In the genomic region with DNA sequence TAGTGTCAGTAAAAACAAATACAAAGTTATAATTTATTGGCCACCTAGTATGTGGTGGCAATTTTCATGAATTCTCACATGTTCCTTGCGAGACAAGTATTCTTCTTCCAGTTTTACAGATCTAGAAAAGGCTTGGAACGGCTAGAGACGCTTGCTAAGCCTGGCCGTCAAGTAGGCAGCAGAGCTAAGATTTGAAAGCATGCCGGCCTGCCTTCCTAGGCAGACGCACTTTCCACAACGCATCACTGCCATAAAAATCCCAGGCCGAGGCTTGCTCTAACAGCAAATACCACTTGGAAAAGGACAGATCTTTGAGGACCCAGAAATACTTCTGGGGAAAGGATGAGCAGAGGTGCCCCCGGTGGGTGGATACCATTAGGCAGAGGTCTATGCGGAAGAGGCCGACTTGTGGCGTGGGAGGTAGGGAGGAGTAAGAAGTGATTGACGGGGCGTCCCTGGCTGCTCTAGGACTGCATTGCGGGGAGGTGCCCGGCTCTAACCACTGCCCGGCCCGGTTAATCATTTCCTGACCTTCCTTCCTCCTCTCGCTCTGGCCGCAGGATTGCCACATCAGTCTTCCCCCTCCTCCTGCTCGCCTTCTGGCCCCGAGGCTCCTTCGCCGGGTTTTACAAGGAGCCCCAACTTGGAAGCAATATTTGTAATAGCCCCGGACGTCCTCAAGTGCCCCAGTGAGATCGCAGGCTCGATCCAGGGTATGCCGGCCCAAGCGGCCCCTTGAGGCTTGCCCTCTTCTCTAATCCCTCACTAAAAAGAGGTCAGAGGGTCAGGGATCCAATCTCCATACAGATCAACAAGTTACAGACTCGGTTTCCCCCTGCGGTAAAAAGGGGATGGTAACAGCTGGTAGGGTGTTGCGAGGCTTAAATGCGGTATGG, we compare ENCODE assay signal across 1 cellular context.
TF ChIP-seq lines count a peak whose summit lies in the region.

No MANE protein-coding gene starts in this region.

TF ChIP-seq in HCT116, 20 proteins besides CTCF, POLR2A, EP300 and RAD21 (continued from another document):
- TF ChIP-seq, protein P1, sequence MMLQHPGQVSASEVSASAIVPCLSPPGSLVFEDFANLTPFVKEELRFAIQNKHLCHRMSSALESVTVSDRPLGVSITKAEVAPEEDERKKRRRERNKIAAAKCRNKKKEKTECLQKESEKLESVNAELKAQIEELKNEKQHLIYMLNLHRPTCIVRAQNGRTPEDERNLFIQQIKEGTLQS (IDR thresholded peaks at IDR 0.05): no peak
- TF ChIP-seq EGR1 (IDR thresholded peaks at IDR 0.05; ENCODE audit: low read depth) (no peak), EZH2phosphoT487 (IDR thresholded peaks at IDR 0.05; ENCODE audit: borderline replicate concordance) (no peak), TCF7L2 (IDR thresholded peaks at IDR 0.05; ENCODE audit: borderline replicate concordance, extremely low read depth, insufficient read depth, insufficient read length) (no peak), JUND (IDR thresholded peaks at IDR 0.05) (no peak), ELF1 (IDR thresholded peaks at IDR 0.05; ENCODE audit: borderline replicate concordance, low read depth) (no peak)
- TF ChIP-seq, protein P2, sequence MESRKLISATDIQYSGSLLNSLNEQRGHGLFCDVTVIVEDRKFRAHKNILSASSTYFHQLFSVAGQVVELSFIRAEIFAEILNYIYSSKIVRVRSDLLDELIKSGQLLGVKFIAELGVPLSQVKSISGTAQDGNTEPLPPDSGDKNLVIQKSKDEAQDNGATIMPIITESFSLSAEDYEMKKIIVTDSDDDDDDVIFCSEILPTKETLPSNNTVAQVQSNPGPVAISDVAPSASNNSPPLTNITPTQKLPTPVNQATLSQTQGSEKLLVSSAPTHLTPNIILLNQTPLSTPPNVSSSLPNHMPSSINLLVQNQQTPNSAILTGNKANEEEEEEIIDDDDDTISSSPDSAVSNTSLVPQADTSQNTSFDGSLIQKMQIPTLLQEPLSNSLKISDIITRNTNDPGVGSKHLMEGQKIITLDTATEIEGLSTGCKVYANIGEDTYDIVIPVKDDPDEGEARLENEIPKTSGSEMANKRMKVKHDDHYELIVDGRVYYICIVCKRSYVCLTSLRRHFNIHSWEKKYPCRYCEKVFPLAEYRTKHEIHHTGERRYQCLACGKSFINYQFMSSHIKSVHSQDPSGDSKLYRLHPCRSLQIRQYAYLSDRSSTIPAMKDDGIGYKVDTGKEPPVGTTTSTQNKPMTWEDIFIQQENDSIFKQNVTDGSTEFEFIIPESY (IDR thresholded peaks at IDR 0.05; ENCODE audit: extremely low read depth, insufficient replicate concordance, low read length): no peak
